8 cellular contexts compared by ENCODE assay signal in the genomic region with DNA sequence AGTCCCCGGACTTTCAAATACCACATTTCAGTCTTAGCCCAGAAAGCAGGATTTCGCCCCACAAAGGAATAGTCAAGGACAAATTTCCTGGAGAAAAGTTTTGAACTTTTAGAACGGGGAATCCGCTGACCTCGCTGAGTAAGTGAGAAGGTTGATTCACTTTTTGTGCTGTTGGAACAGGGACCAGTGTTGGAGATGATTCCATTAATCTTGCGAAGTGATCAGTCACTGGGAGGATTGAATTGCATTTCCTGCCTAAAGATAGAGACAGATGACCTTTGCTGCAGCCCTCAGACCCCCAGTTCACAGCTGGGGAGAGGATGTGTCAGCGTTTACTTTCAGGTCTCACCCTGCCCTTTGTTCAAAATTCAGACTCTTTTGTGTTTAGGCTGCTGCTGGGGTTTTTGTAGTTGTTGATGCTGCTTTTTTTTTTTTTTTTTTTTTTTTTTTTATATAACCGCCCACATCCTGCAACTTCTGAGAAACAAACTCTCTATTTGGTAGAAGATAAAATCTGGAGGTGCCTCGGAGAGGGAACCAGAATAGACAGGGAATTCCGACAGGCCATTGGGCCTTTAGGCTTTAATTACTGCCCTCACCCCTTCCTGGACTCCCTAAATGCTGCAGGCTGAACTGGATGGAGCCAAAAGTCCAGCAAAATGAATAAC. TPM values are rescaled to one million over a fixed set of nuclear protein-coding genes. Genes with fewer than 3 reads are reported as not detected.
DNase-seq lines count a peak whose midpoint lies in the region; ATAC-seq and TF ChIP-seq lines count a peak whose summit lies in the region.

No MANE protein-coding gene starts in this region.

- peaks cover 0 to 12% (median 4%) of the 10 kb centered on the region in 4 donors for H3K4me1 ChIP-seq in upper lobe of left lung

- H3K9me3 Mint-ChIP-seq in activated CD4-positive, alpha-beta T cell treated with anti-CD3 and anti-CD28 coated beads, Interleukin-2, amount 10 ng/mL, durations not matched to agents 7 days and 5 days, result no peaks in the 10 kb centered on the region
- H3K9me3 Mint-ChIP-seq in natural killer cell, result no peaks in the 10 kb centered on the region

- TF ChIP-seq POLR2A in upper lobe of left lung (IDR thresholded peaks at IDR 0.05), result peak in 1 of 4 donors; percentile 21

- H3K36me3 Mint-ChIP-seq in activated CD4-positive, alpha-beta T cell treated with anti-CD3 and anti-CD28 coated beads, Interleukin-2, amount 10 ng/mL, durations not matched to agents 7 days and 5 days (ENCODE audit: low read depth), result peaks cover 15% of the 10 kb centered on the region
- no peaks in the 10 kb centered on the region for H3K36me3 Mint-ChIP-seq in natural killer cell

- POLR2A ChIA-PET in activated CD4-positive, alpha-beta T cell treated with anti-CD3 and anti-CD28 coated beads, Interleukin-2, amount 10 ng/mL, durations not matched to agents 7 days and 5 days (lab: Charles Lee), result no interaction called here

- TF ChIP-seq CTCF in natural killer cell (IDR thresholded peaks at IDR 0.05) (no peak), upper lobe of left lung (IDR thresholded peaks at IDR 0.05) (no peak)

- peaks cover 42% of the 10 kb centered on the region for H3K4me1 Mint-ChIP-seq in activated CD4-positive, alpha-beta T cell treated with anti-CD3 and anti-CD28 coated beads, Interleukin-2, amount 10 ng/mL, durations not matched to agents 7 days and 5 days
- peaks cover 32 to 37% of the 10 kb centered on the region in 2 donors for H3K4me1 Mint-ChIP-seq in natural killer cell

- H3K36me3 ChIP-seq in upper lobe of left lung, result no peaks in the 10 kb centered on the region

- DNase-seq in activated CD4-positive, alpha-beta T cell treated with anti-CD3 and anti-CD28 coated beads, Interleukin-2, amount 10 ng/mL, durations not matched to agents 7 days and 5 days, result peak; percentile 79
- DNase-seq in effector CD4-positive, alpha-beta T cell, result peak; percentile 58
- DNase-seq in natural killer cell (peak; percentile 63), upper lobe of left lung (no peak), ureter (ENCODE audit: low spot score) (no peak), ACHN (no peak)

- in situ Hi-C loops in ACHN (cut with HindIII; ENCODE audit: low pct_ligation_motif_present, low pct_unique_long_range_greater_than_20kb, low sequenced_read_pairs), result no loop called here

- peak overlapping the region; percentile 73 for H3K4me3 Mint-ChIP-seq in activated CD4-positive, alpha-beta T cell treated with anti-CD3 and anti-CD28 coated beads, Interleukin-2, amount 10 ng/mL, durations not matched to agents 7 days and 5 days
- peak overlapping the region; percentile 89 for H3K4me3 Mint-ChIP-seq in natural killer cell

- no peaks in the 10 kb centered on the region for H3K27me3 ChIP-seq in upper lobe of left lung

- TF ChIP-seq EP300 in upper lobe of left lung (IDR thresholded peaks at IDR 0.05), result no peak

- intact Hi-C loops in natural killer cell (cut with micrococcal nuclease), result loop anchor here (1.0 to 5.0 kb wide), 5 partner anchors 8 to 82 kb away; partner anchors contain the start of gene ORAI1

- WGBS in upper lobe of left lung, 2 donors, result 19 to 26% methylated on average over 10 of the region's 10 CpGs

- CTCF ChIA-PET in activated CD4-positive, alpha-beta T cell treated with anti-CD3 and anti-CD28 coated beads, Interleukin-2, amount 10 ng/mL, durations not matched to agents 7 days and 5 days (lab: Charles Lee), result interaction anchor here (1.0 to 2.6 kb wide), 3 partner anchors 10 to 81 kb away, joined by 3 to 12 read pairs (median 3); no protein-coding TSS in a partner anchor

- no peaks in the 10 kb centered on the region for H3K9me3 ChIP-seq in upper lobe of left lung

- ATAC-seq in GM18867 (IDR thresholded peaks at IDR 0.05; ENCODE audit: unreplicated experiment) (peak; percentile 55), HG03342 (IDR thresholded peaks at IDR 0.05; ENCODE audit: unreplicated experiment) (peak; percentile 66), natural killer cell (peak; percentile 74 to 84 (median 78)), upper lobe of left lung (ENCODE audit: low FRiP score in 2 of 2) (peak in 1 of 2 donors; percentile 58)

- peak overlapping the region; percentile 99 for H3K27ac Mint-ChIP-seq in activated CD4-positive, alpha-beta T cell treated with anti-CD3 and anti-CD28 coated beads, Interleukin-2, amount 10 ng/mL, durations not matched to agents 7 days and 5 days
- H3K27ac Mint-ChIP-seq in natural killer cell, result peak overlapping the region; percentile 95 to 99

- H3K27me3 Mint-ChIP-seq in activated CD4-positive, alpha-beta T cell treated with anti-CD3 and anti-CD28 coated beads, Interleukin-2, amount 10 ng/mL, durations not matched to agents 7 days and 5 days, result no peaks in the 10 kb centered on the region
- no peaks in the 10 kb centered on the region for H3K27me3 Mint-ChIP-seq in natural killer cell (ENCODE audit: low read depth in 2 of 2)

- H3K27ac ChIP-seq in upper lobe of left lung, result peak overlapping the region; percentile 62 to 86 (median 79)

- H3K4me3 ChIP-seq in upper lobe of left lung, result peak overlapping the region in 3 of 4 donors; percentile 37 to 48 (median 45)

RNA-seq across cellular contexts. Expression of gene KDM2B, which starts 9.8 kb away (rescaled TPM):
- total RNA-seq in activated CD4-positive, alpha-beta T cell treated with anti-CD3 and anti-CD28 coated beads, Interleukin-2, amount 10 ng/mL, durations not matched to agents 7 days and 5 days, result 10 to 100 TPM; 66.2 to 72.7 TPM
- total RNA-seq in natural killer cell, result 100 to 1,000 TPM in 1 of 3 donors, 10 to 100 TPM in 2; 97.3 to 106 (median 98.1) TPM
- 10 to 100 TPM; 29.5 to 81.7 (median 34.2) TPM for total RNA-seq in upper lobe of left lung
- 23.7 TPM for total RNA-seq in ureter

RNA-seq across cellular contexts. Expression of gene ORAI1, which starts 35.7 kb away (rescaled TPM):
- total RNA-seq in activated CD4-positive, alpha-beta T cell treated with anti-CD3 and anti-CD28 coated beads, Interleukin-2, amount 10 ng/mL, durations not matched to agents 7 days and 5 days, result 10 to 100 TPM; 66.4 to 70.8 TPM
- 10 to 100 TPM; 64.6 to 74.1 (median 70.8) TPM for total RNA-seq in natural killer cell
- total RNA-seq in upper lobe of left lung, result 10 to 100 TPM in 5 of 6 donors, 1 to 10 TPM in 1; 7.3 to 48.2 (median 34.3) TPM
- 13.6 TPM for total RNA-seq in ureter

Comparison
In these comparisons a context has a peak if more than half of its experiments do, and no peak if none do; other contexts are left out.
1. DNase-seq: peak in activated CD4-positive, alpha-beta T cell treated with anti-CD3 and anti-CD28 coated beads, Interleukin-2, amount 10 ng/mL, durations not matched to agents 7 days and 5 days (single experiment), effector CD4-positive, alpha-beta T cell (single experiment) and natural killer cell (single experiment); none in upper lobe of left lung (0 of 2), ureter (single experiment) and ACHN (single experiment).